ENCODE assay signal across 13 cellular contexts in the genomic region with DNA sequence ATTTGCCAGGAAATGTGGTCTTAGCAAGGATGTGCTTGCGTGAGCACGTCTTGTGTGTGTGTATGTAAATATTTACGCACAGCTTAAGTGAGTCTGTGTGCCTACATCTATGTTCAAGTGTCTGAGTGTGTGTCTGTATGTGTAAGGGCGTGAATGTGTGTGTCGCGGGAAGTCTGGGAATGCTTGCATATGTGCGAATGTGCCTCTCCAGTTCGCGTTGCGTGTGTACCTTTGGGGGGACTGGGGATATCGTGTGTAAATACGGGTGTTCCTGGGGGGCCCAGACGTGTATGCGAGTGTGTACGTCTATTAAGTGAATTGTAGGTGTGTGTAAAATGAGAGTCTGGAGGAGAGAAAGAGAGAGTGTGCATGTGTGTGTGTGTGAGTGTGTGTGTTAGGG.
A peak's percentile ranks its signal among the peaks of the same experiment; 100 is the strongest.
DNase-seq lines count a peak whose midpoint lies in the region; ATAC-seq, FAIRE-seq and TF ChIP-seq lines count a peak whose summit lies in the region.
"Had no signal": no experiment of that assay in that cellular context is flagged by ENCODE, and none has a peak within 500 bp of the region (broad histone marks: within the 10 kb centered on the region; RNA-seq: fewer than 3 reads in every experiment).

No MANE protein-coding gene starts in this region.

- no peak overlapping the region for H2BK120ac ChIP-seq in mesendoderm (ENCODE audit: low read depth, low read length)

- DNase-seq in GM12878 (ENCODE audit: low read depth, low spot score), result no peak
- DNase-seq in endothelial cell (ENCODE audit: low spot score), result no peak
- no peak for DNase-seq in mesendoderm
- DNase-seq in left lung, result no peak
- no peak for DNase-seq in stimulated activated CD4-positive, alpha-beta T cell treated with anti-CD3 and anti-CD28 coated beads, Interleukin-4, amount 100 ng/mL, for 4 hours
- DNase-seq: Calu3; CD4-positive, alpha-beta T cell; DMS 273 treated with DMSO at 0.1 percent for 48 hours; GM23248; IMR-90 had no signal

- peak overlapping the region; percentile 54 for H3K27ac Mint-ChIP-seq in endothelial cell (ENCODE audit: unreplicated experiment)
- H3K27ac Mint-ChIP-seq: CD4-positive, alpha-beta T cell had no signal

- POLR2A ChIA-PET in HEK293 (lab: Yijun Ruan, JAX) (interaction anchor here (0.6 kb wide), 1 partner anchor 16 kb away, joined by 6 read pairs; no protein-coding TSS in a partner anchor), GM12878 (lab: Charles Lee) (no interaction called here)

- no peaks in the 10 kb centered on the region for H3K9me3 ChIP-seq in HEK293 (ENCODE audit: control insufficient read depth, insufficient read depth, low read depth, low read length)
- H3K9me3 ChIP-seq in GM12878 (replicated peaks; ENCODE audit: control insufficient read depth, insufficient read depth, low read length), result 0 out of 3 replicates have a peak, but pooled peaks cover 1% of the 10 kb centered on the region
- no peaks in the 10 kb centered on the region for H3K9me3 ChIP-seq in left lung
- H3K9me3 ChIP-seq: A549 had no signal

- H3K4me2 ChIP-seq in GM12878 (ENCODE audit: control insufficient read depth, insufficient read depth), result no peak overlapping the region
- no peak overlapping the region for H3K4me2 ChIP-seq in mesendoderm (ENCODE audit: low read length)
- H3K4me2 ChIP-seq: A549 had no signal

- no peak for FAIRE-seq in GM12878 (lab: Jason Lieb, UNC)
- FAIRE-seq: A549 had no signal

- H3K4me3 Mint-ChIP-seq in endothelial cell (ENCODE audit: unreplicated experiment), result no peak overlapping the region
- H3K4me3 Mint-ChIP-seq: CD4-positive, alpha-beta T cell had no signal

- CTCF ChIA-PET in HEK293 (lab: Yijun Ruan, JAX), result no interaction called here
- CTCF ChIA-PET in GM12878 (lab: Yijun Ruan, JAX), result interaction anchor here (1.3 kb wide), 1 partner anchor 13 kb away, joined by 3 read pairs; no protein-coding TSS in a partner anchor

- H3K23ac ChIP-seq in mesendoderm (ENCODE audit: low read length), result no peak overlapping the region

- no peak overlapping the region for H4K5ac ChIP-seq in mesendoderm (ENCODE audit: low read length)

- no peak overlapping the region for H3K4ac ChIP-seq in mesendoderm (ENCODE audit: low read depth, low read length)

- H3K79me2 ChIP-seq in GM12878 (ENCODE audit: control insufficient read depth, insufficient read depth, low read length), result no peaks in the 10 kb centered on the region
- H3K79me2 ChIP-seq in mesendoderm (ENCODE audit: control insufficient read depth, insufficient read depth, low read length), result no peaks in the 10 kb centered on the region

- no peaks in the 10 kb centered on the region for H3K27me3 ChIP-seq in GM12878 (replicated peaks in 1 of 2; ENCODE audit: control insufficient read depth in 2 of 2, insufficient read depth in 2 of 2, low read length in 1 of 2)
- H3K27me3 ChIP-seq in mesendoderm (ENCODE audit: insufficient read depth, low read length, poor library complexity), result no peaks in the 10 kb centered on the region
- H3K27me3 ChIP-seq in left lung, result no peaks in the 10 kb centered on the region

- no peaks in the 10 kb centered on the region for H4K20me1 ChIP-seq in GM12878 (ENCODE audit: control insufficient read depth, insufficient read depth)

- H3K9ac ChIP-seq in GM12878 (ENCODE audit: control insufficient read depth, insufficient read depth, low read length) (no peak overlapping the region), mesendoderm (ENCODE audit: low read length) (no peak overlapping the region)
- H3K9ac ChIP-seq: GM23248 had no signal

- no peak for TF ChIP-seq EP300 in GM12878 (IDR thresholded peaks at IDR 0.05; ENCODE audit: borderline replicate concordance in 1 of 2, control insufficient read depth in 1 of 2, low read depth in 2 of 2, low read length in 2 of 2)

- SMC1A ChIA-PET in GM12878 (lab: Charles Lee; ENCODE audit: uncharacterized antibody, unreplicated experiment), result no interaction called here

- no peak overlapping the region for H2BK15ac ChIP-seq in mesendoderm (replicated peaks; ENCODE audit: low read depth)

- H3K56ac ChIP-seq in mesendoderm (ENCODE audit: low read length), result no peak overlapping the region

- H2BK5ac ChIP-seq in mesendoderm (ENCODE audit: low read length), result no peak overlapping the region

- ATAC-seq in GM12878 (no peak), HG02938 (IDR thresholded peaks at IDR 0.05; ENCODE audit: unreplicated experiment) (no peak), left lung (no peak)
- ATAC-seq: A549 had no signal

- BruUV-seq in GM12878 (replicated peaks; lab: Mats Ljungman, UMichigan), result no TSS peak

- in situ Hi-C loops in GM12878 (cut with MboI), result no loop called here

- peaks cover 25% of the 10 kb centered on the region for H3K4me1 Mint-ChIP-seq in endothelial cell (ENCODE audit: unreplicated experiment)

- H3K36me3 Mint-ChIP-seq in endothelial cell (ENCODE audit: low read depth, unreplicated experiment), result peaks cover 9% of the 10 kb centered on the region

- no peaks in the 10 kb centered on the region for H3K79me1 ChIP-seq in mesendoderm (ENCODE audit: low read length)

- TF ChIP-seq POLR2A in GM12878 (IDR thresholded peaks at IDR 0.05; ENCODE audit: low read depth, low read length), result no peak

- no peak overlapping the region for H4K8ac ChIP-seq in mesendoderm (ENCODE audit: low read depth, low read length)

- no peak overlapping the region for H3K4me3 ChIP-seq in HEK293 (ENCODE audit: low read depth, low read length)
- no peak overlapping the region for H3K4me3 ChIP-seq in GM12878
- no peak overlapping the region for H3K4me3 ChIP-seq in mesendoderm (ENCODE audit: low read length)
- no peak overlapping the region for H3K4me3 ChIP-seq in left lung
- H3K4me3 ChIP-seq: A549, GM23248 had no signal

- no peak overlapping the region for H2AFZ ChIP-seq in GM12878 (ENCODE audit: control insufficient read depth, low read depth, low read length)

- no peaks in the 10 kb centered on the region for H3K9me3 Mint-ChIP-seq in endothelial cell (ENCODE audit: unreplicated experiment)
- H3K9me3 Mint-ChIP-seq: CD4-positive, alpha-beta T cell had no signal

- RAD21 ChIA-PET in GM12878 (lab: Charles Lee; ENCODE audit: unreplicated experiment), result no interaction called here

- WGBS in GM12878 (ENCODE audit: insufficient coverage, insufficient replicate concordance, low lambda C conversion rate, missing lambda C conversion rate), result 75% methylated on average over 15 of the region's 15 CpGs
- WGBS in mesendoderm (ENCODE audit: extremely low coverage, insufficient coverage, low lambda C conversion rate), result no CpG with 5 or more reads among the region's 15 CpGs

- TF ChIP-seq CTCF in HEK293 (tag by site-specific recombination; IDR thresholded peaks at IDR 0.05) (no peak), GM12878 (IDR thresholded peaks at IDR 0.05 in 2 of 3, conservative IDR thresholded peaks at IDR 0.05 in 1 of 3; ENCODE audit: control insufficient read depth in 2 of 3, extremely low read depth in 1 of 3, insufficient read depth in 1 of 3, low read depth in 3 of 3, low read length in 3 of 3) (no peak), endothelial cell (IDR thresholded peaks at IDR 0.05; ENCODE audit: unreplicated experiment) (no peak), left lung (IDR thresholded peaks at IDR 0.05) (no peak)

- no peak overlapping the region for H2AK5ac ChIP-seq in mesendoderm (ENCODE audit: low read length)

- H3K36me3 ChIP-seq in HEK293 (ENCODE audit: control insufficient read depth in 2 of 2, insufficient read depth in 1 of 2, low read length in 2 of 2) (no peaks in the 10 kb centered on the region), GM12878 (ENCODE audit: control insufficient read depth in 2 of 2, insufficient read depth in 2 of 2, low read length in 1 of 2) (no peaks in the 10 kb centered on the region), mesendoderm (ENCODE audit: control insufficient read depth, insufficient read depth, low read length) (no peaks in the 10 kb centered on the region), left lung (no peaks in the 10 kb centered on the region)

- TF ChIP-seq RAD21 in GM12878 (IDR thresholded peaks at IDR 0.05; ENCODE audit: insufficient read depth, low read depth, low read length), result no peak

- peaks cover 14% of the 10 kb centered on the region for H3K27me3 Mint-ChIP-seq in endothelial cell (ENCODE audit: unreplicated experiment)
- H3K27me3 Mint-ChIP-seq: CD4-positive, alpha-beta T cell had no signal

- intact Hi-C loops in GM12878 (cut with micrococcal nuclease; ENCODE audit: unreplicated experiment) (no loop called here), left lung (cut with DNase I) (no loop called here)

- no peaks in the 10 kb centered on the region for H3K4me1 ChIP-seq in HEK293 (ENCODE audit: control insufficient read depth, insufficient read depth, low read length)
- no peaks in the 10 kb centered on the region for H3K4me1 ChIP-seq in GM12878 (ENCODE audit: control insufficient read depth, insufficient read depth, low read length)
- no peaks in the 10 kb centered on the region for H3K4me1 ChIP-seq in mesendoderm (ENCODE audit: control insufficient read depth, low read depth, low read length)
- no peaks in the 10 kb centered on the region for H3K4me1 ChIP-seq in left lung
- H3K4me1 ChIP-seq: A549 had no signal

- H3K18ac ChIP-seq in mesendoderm (ENCODE audit: low read length), result no peak overlapping the region

- no peak overlapping the region for H3K27ac ChIP-seq in HEK293 (ENCODE audit: extremely low read depth, low read depth, low read length)
- H3K27ac ChIP-seq in GM12878 (ENCODE audit: control insufficient read depth, insufficient read depth), result no peak overlapping the region
- no peak overlapping the region for H3K27ac ChIP-seq in mesendoderm (ENCODE audit: low read depth, low read length)
- H3K27ac ChIP-seq in left lung, result no peak overlapping the region
- H3K27ac ChIP-seq: A549, GM23248 had no signal

TF ChIP-seq in HEK293, 187 proteins besides CTCF, POLR2A, EP300 and RAD21 (continues in another document):
- no peak for TF ChIP-seq ZNF501 (tag by site-specific recombination; IDR thresholded peaks at IDR 0.05)

TF ChIP-seq in GM12878, 131 proteins besides CTCF, POLR2A, EP300 and RAD21 (continues in another document):
- TF ChIP-seq, protein P1, sequence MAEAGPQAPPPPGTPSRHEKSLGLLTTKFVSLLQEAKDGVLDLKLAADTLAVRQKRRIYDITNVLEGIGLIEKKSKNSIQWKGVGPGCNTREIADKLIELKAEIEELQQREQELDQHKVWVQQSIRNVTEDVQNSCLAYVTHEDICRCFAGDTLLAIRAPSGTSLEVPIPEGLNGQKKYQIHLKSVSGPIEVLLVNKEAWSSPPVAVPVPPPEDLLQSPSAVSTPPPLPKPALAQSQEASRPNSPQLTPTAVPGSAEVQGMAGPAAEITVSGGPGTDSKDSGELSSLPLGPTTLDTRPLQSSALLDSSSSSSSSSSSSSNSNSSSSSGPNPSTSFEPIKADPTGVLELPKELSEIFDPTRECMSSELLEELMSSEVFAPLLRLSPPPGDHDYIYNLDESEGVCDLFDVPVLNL (IDR thresholded peaks at IDR 0.05; ENCODE audit: low read depth, low read length), result no peak
